ENCODE assay signal across 8 cellular contexts in genomic region chr1:167221804-167222610, GRCh38. TPM values are rescaled to one million over a fixed set of nuclear protein-coding genes. Genes with fewer than 3 reads are reported as not detected.
A peak's percentile ranks its signal among the peaks of the same experiment; 100 is the strongest.
DNase-seq lines count a peak whose midpoint lies in the region; ATAC-seq and TF ChIP-seq lines count a peak whose summit lies in the region.

No MANE protein-coding gene starts in this region.

- H3K36me3 ChIP-seq in GM06990 (ENCODE audit: control insufficient read depth, insufficient read depth, low read length), result no peaks in the 10 kb centered on the region
- no peaks in the 10 kb centered on the region for H3K36me3 ChIP-seq in HEK293 (ENCODE audit: control insufficient read depth in 2 of 2, insufficient read depth in 1 of 2, low read length in 2 of 2)
- no peaks in the 10 kb centered on the region for H3K36me3 ChIP-seq in SU-DHL-6 (ENCODE audit: low read length)
- no peaks in the 10 kb centered on the region for H3K36me3 ChIP-seq in heart right ventricle
- H3K36me3 ChIP-seq in upper lobe of right lung, result no peaks in the 10 kb centered on the region

- H2AFZ ChIP-seq in SU-DHL-6 (ENCODE audit: low read depth, low read length, severe bottlenecking), result peak overlapping the region; percentile 52

- H3K4me1 ChIP-seq in HEK293 (ENCODE audit: control insufficient read depth, insufficient read depth, low read length) (peaks cover 24% of the 10 kb centered on the region), heart right ventricle (peaks cover 6 to 46% (median 39%) of the 10 kb centered on the region in 9 donors), upper lobe of right lung (peaks cover 21% of the 10 kb centered on the region)

- CTCF ChIA-PET in HEK293 (lab: Yijun Ruan, JAX), result interaction anchor here (1.1 to 1.7 kb wide), 2 partner anchors 104 to 312 kb away, joined by 3 to 5 read pairs; no protein-coding TSS in a partner anchor

- peak; percentile 78 for ATAC-seq in activated naive CD8-positive, alpha-beta T cell treated with anti-CD3 and anti-CD28 coated beads, Interleukin-2, amount 50 U/mL, for 24 hours
- ATAC-seq in heart right ventricle, result peak; percentile 25 to 67 (median 34)
- peak; percentile 66 for ATAC-seq in upper lobe of right lung

- H3K79me2 ChIP-seq in SU-DHL-6 (ENCODE audit: insufficient read depth, low read length), result no peaks in the 10 kb centered on the region

- H3K4me1 Mint-ChIP-seq in activated naive CD8-positive, alpha-beta T cell treated with anti-CD3 and anti-CD28 coated beads, Interleukin-2, amount 50 U/mL, for 24 hours, result peaks cover 57% of the 10 kb centered on the region

- H4K20me1 ChIP-seq in SU-DHL-6 (ENCODE audit: low read depth, low read length), result no peaks in the 10 kb centered on the region

- peaks cover 7% of the 10 kb centered on the region for H3K36me3 Mint-ChIP-seq in activated naive CD8-positive, alpha-beta T cell treated with anti-CD3 and anti-CD28 coated beads, Interleukin-2, amount 50 U/mL, for 24 hours (ENCODE audit: low read depth)

- H3K27ac Mint-ChIP-seq in activated naive CD8-positive, alpha-beta T cell treated with anti-CD3 and anti-CD28 coated beads, Interleukin-2, amount 50 U/mL, for 24 hours, result peak overlapping the region; percentile 99

- H3K27ac ChIP-seq in HEK293 (ENCODE audit: extremely low read depth, low read depth, low read length) (peak overlapping the region; percentile 86), SU-DHL-6 (ENCODE audit: low read depth, low read length) (peak overlapping the region; percentile 82), heart right ventricle (peak overlapping the region; percentile 85 to 96 (median 94)), upper lobe of right lung (peak overlapping the region; percentile 95)

- no peaks in the 10 kb centered on the region for H3K9me2 ChIP-seq in SU-DHL-6 (replicated peaks; ENCODE audit: insufficient read depth, low read length)

- WGBS in heart right ventricle, 2 donors, result 0% methylated on average over 45 to 46 of the region's 46 CpGs

- POLR2A ChIA-PET in HEK293 (lab: Yijun Ruan, JAX), result interaction anchor here (2.6 kb wide), 1 partner anchor 59 kb away, joined by 30 read pairs; no protein-coding TSS in a partner anchor

- peaks cover under 1% of the 10 kb centered on the region for H3K9me3 Mint-ChIP-seq in activated naive CD8-positive, alpha-beta T cell treated with anti-CD3 and anti-CD28 coated beads, Interleukin-2, amount 50 U/mL, for 24 hours

- H3K4me3 Mint-ChIP-seq in activated naive CD8-positive, alpha-beta T cell treated with anti-CD3 and anti-CD28 coated beads, Interleukin-2, amount 50 U/mL, for 24 hours, result peak overlapping the region; percentile 95

- DNase-seq in GM06990 (ENCODE audit: extremely low read depth, insufficient read length) (peak; percentile 82), MV-4-11 (lab: John Stamatoyannopoulos, UW) (peak; percentile 65), heart right ventricle (peak; percentile 62 to 66), posterior vena cava (ENCODE audit: low spot score) (peak; percentile 86), upper lobe of right lung (peak; percentile 88)
- DNase-seq in activated naive CD8-positive, alpha-beta T cell treated with anti-CD3 and anti-CD28 coated beads, Interleukin-2, amount 50 U/mL, for 24 hours, result peak; percentile 75

- peak overlapping the region; percentile 65 for H3K4me2 ChIP-seq in SU-DHL-6 (ENCODE audit: low read depth, low read length, poor library complexity, severe bottlenecking)

- H3K27me3 Mint-ChIP-seq in activated naive CD8-positive, alpha-beta T cell treated with anti-CD3 and anti-CD28 coated beads, Interleukin-2, amount 50 U/mL, for 24 hours, result peaks cover 2% of the 10 kb centered on the region

- H3K4me3 ChIP-seq in GM06990 (replicated peaks; ENCODE audit: low read depth, low read length), result peak overlapping the region; percentile 84
- peak overlapping the region; percentile 86 for H3K4me3 ChIP-seq in HEK293 (ENCODE audit: low read depth, low read length)
- peak overlapping the region; percentile 60 for H3K4me3 ChIP-seq in SU-DHL-6 (ENCODE audit: insufficient read depth, low read length, poor library complexity, severe bottlenecking)
- H3K4me3 ChIP-seq in heart right ventricle, result peak overlapping the region; percentile 67 to 99 (median 84)
- H3K4me3 ChIP-seq in upper lobe of right lung, result peak overlapping the region; percentile 85

- H3F3A ChIP-seq in SU-DHL-6 (ENCODE audit: insufficient read depth), result peaks cover 25% of the 10 kb centered on the region

- no peak for TF ChIP-seq CTCF in GM06990 (IDR thresholded peaks at IDR 0.05; ENCODE audit: insufficient read depth, low read length, poor library complexity, severe bottlenecking)
- no peak for TF ChIP-seq CTCF in HEK293 (tag by site-specific recombination; IDR thresholded peaks at IDR 0.05)
- TF ChIP-seq CTCF in SU-DHL-6 (IDR thresholded peaks at IDR 0.05; ENCODE audit: insufficient read depth, low read length, poor library complexity, severe bottlenecking), result no peak
- no peak for TF ChIP-seq CTCF in heart right ventricle (IDR thresholded peaks at IDR 0.05)
- no peak for TF ChIP-seq CTCF in upper lobe of right lung (IDR thresholded peaks at IDR 0.05)

- peak overlapping the region; percentile 74 for H3K9ac ChIP-seq in SU-DHL-6 (ENCODE audit: low read length)

- H3K9me3 ChIP-seq in HEK293 (ENCODE audit: control insufficient read depth, insufficient read depth, low read depth, low read length), result no peaks in the 10 kb centered on the region
- no peaks in the 10 kb centered on the region for H3K9me3 ChIP-seq in SU-DHL-6 (ENCODE audit: insufficient read depth, low read length)
- H3K9me3 ChIP-seq in heart right ventricle, result no peaks in the 10 kb centered on the region
- H3K9me3 ChIP-seq in upper lobe of right lung, result no peaks in the 10 kb centered on the region

- intact Hi-C loops in heart right ventricle (cut with DNase I) (loop anchor here in 5 of 10 donors (2.0 to 5.0 kb wide), 2 partner anchors 155 kb away; no protein-coding TSS in a partner anchor), posterior vena cava (cut with DNase I) (no loop called here), upper lobe of right lung (cut with DNase I) (no loop called here)

- H3K27me3 ChIP-seq in GM06990 (replicated peaks; ENCODE audit: control insufficient read depth, insufficient read depth, low read length) (no peaks in the 10 kb centered on the region), SU-DHL-6 (ENCODE audit: low read length) (no peaks in the 10 kb centered on the region), heart right ventricle (no peaks in the 10 kb centered on the region), upper lobe of right lung (no peaks in the 10 kb centered on the region)

TF ChIP-seq in HEK293, 187 proteins besides CTCF, POLR2A, EP300 and RAD21 (continues in another document):
- TF ChIP-seq ZNF366 (tag by site-specific recombination; conservative IDR thresholded peaks at IDR 0.05) (peak; percentile 80), TSHZ1 (tag by site-specific recombination; IDR thresholded peaks at IDR 0.05; ENCODE audit: borderline replicate concordance) (no peak), KLF10 (tag by site-specific recombination; IDR thresholded peaks at IDR 0.05) (peak; percentile 48; the same call in 1 of the 2 replicates), ZBTB8A (tag by site-specific recombination; IDR thresholded peaks at IDR 0.05) (peak; percentile 92), ZNF837 (tag by site-specific recombination; IDR thresholded peaks at IDR 0.05) (no peak), SP3 (tag by site-specific recombination; IDR thresholded peaks at IDR 0.05) (peak; percentile 61), ZNF24 (tag by site-specific recombination; IDR thresholded peaks at IDR 0.05) (0 out of 2 replicates have a peak, but pooled peaks have one; percentile 54), FEZF1 (tag by site-specific recombination; IDR thresholded peaks at IDR 0.05) (peak; percentile 77), KLF7 (tag by site-specific recombination; IDR thresholded peaks at IDR 0.05; ENCODE audit: borderline replicate concordance) (no peak), ZBTB20 (tag by site-specific recombination; IDR thresholded peaks at IDR 0.05) (peak; percentile 72; the same call in 1 of the 2 replicates), ZNF677 (tag by site-specific recombination; IDR thresholded peaks at IDR 0.05) (no peak), KLF8 (tag by site-specific recombination; IDR thresholded peaks at IDR 0.05) (peak; percentile 18; the same call in 1 of the 2 replicates), ZEB2 (tag by site-specific recombination; IDR thresholded peaks at IDR 0.05) (peak; percentile 86), ZNF335 (tag by site-specific recombination; conservative IDR thresholded peaks at IDR 0.05) (peak; percentile 92)

RNA-seq across cellular contexts. Expression of gene POU2F1, which starts 1.3 kb away (rescaled TPM):
- 10 to 100 TPM in 6 of 10 donors, 1 to 10 TPM in 4; 6.2 to 13.9 (median 10.4) TPM for total RNA-seq in heart right ventricle
- 1 to 10 TPM; 1.3 to 2.0 TPM for polyA plus RNA-seq in heart right ventricle
- 10 to 100 TPM; 19.2 to 21.1 TPM for total RNA-seq in posterior vena cava
- total RNA-seq in upper lobe of right lung, result 15.3 TPM

Comparison
In these comparisons a context has a peak if more than half of its experiments do, and no peak if none do; other contexts are left out.
1. Peak in every context shown above with its lines: DNase-seq, ATAC-seq, H3K4me3 ChIP-seq and H3K27ac ChIP-seq.